27 cellular contexts compared by ENCODE assay signal in the genomic region with DNA sequence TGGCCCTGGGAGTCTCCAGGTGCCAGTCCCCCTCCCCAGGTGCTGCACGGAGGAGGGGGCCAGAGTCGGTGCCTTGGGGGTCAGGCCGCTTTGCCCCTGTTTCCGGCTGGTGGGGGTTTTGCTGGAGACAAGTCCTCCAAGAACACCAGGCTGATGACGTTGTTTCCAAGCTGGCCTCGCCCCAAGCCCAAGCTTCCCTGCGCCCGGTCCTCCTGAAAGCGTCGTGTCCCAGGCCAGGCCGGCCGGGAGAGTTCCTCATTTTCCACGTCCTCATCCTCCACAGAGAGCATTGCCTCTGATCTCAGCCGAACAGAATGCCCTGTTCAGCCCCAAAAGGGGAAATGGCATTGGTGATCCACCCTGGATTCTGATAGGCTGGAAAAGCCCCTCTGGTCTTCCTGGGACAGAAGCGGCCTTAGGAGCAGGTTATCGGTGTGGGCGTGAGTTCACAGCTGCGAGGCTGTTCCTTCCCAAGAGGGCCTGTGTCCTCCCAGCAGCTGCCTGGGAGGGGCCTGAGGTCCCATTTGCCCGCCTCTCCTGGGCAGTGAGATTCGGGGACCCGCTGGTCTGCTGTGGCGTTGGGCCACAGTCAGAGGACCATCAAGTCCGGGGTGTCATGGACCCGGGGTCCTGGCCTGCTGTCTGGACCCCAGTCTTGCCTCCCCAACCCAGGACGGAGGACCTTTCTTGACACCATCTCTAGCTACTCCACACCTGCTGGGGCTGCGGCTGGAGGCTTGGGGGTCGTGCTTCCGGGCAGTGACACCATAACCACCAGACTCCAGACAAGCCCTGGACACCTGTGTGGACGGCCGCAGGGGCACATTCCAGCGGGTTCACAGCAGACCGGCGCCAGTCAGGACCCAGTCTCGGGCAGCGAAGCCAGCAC. TPM values are rescaled to one million over a fixed set of nuclear protein-coding genes. Genes with fewer than 3 reads are reported as not detected.
A peak's percentile ranks its signal among the peaks of the same experiment; 100 is the strongest.
DNase-seq lines count a peak whose midpoint lies in the region; ATAC-seq lines count a peak whose summit lies in the region.
"Had no signal": no experiment of that assay in that cellular context is flagged by ENCODE, and none has a peak within 500 bp of the region (broad histone marks: within the 10 kb centered on the region; RNA-seq: fewer than 3 reads in every experiment).

No MANE protein-coding gene starts in this region.

- intact Hi-C loops in left ventricle myocardium superior (cut with micrococcal nuclease), result no loop called here
- intact Hi-C loops in sciatic nerve (cut with DNase I), result no loop called here

- ATAC-seq in left ventricle myocardium superior (peak; percentile 28), sciatic nerve (peak; percentile 73), GM19035 (IDR thresholded peaks at IDR 0.05; ENCODE audit: unreplicated experiment) (no peak)
- ATAC-seq: activated T-helper 17 cell treated with anti-CD3 and anti-CD28 coated beads, Interleukin-2, amount 50 U/mL, for 72 hours; left lung; stimulated activated naive B cell treated with anti-CD40 and anti-IgM and Interleukin-4, amounts not matched to agents 10 μg/mL and 1 μg/mL and 100 μg/mL, for 72 hours had no signal

- DNase-seq in CD1c-positive myeloid dendritic cell (ENCODE audit: extremely low spot score) (peak; percentile 57), SJCRH30 (peak; percentile 72 to 80), left ventricle myocardium superior (no peak), sciatic nerve (ENCODE audit: low spot score) (peak; percentile 79), EL (no peak), NCI-H226 (no peak)
- DNase-seq: activated CD4-positive, alpha-beta memory T cell treated with anti-CD3 and anti-CD28 coated beads, Interleukin-2, amount 10 ng/mL, durations not matched to agents 7 days and 5 days; activated CD4-positive, alpha-beta T cell treated with anti-CD3 and anti-CD28 coated beads for 1 hour; activated CD8-positive, alpha-beta memory T cell treated with anti-CD3 and anti-CD28 coated beads, Interleukin-2, amount 50 U/mL, for 48 hours; dermis blood vessel endothelial cell; esophagus squamous epithelium; foreskin melanocyte; GF-D8; left lung; MV-4-11; NCI-H1436 treated with DMSO at 0.1 percent for 48 hours; NCI-H446 treated with DMSO at 0.1 percent for 48 hours; NCI-H82; stimulated activated naive B cell treated with anti-CD40 and anti-IgM and Interleukin-4, amounts not matched to agents 10 μg/mL and 1 μg/mL and 100 μg/mL, for 72 hours; tibial artery had no signal

- no peak overlapping the region for H3K4me3 ChIP-seq in SJCRH30
- H3K4me3 ChIP-seq: esophagus squamous epithelium, hepatocyte, left lung, tibial artery had no signal

- no peaks in the 10 kb centered on the region for H3K9me3 ChIP-seq in SJCRH30 (replicated peaks)
- H3K9me3 ChIP-seq: esophagus squamous epithelium, left lung, SK-N-SH, tibial artery had no signal

- no peak overlapping the region for H3K27ac ChIP-seq in SJCRH30
- H3K27ac ChIP-seq: esophagus squamous epithelium, hepatocyte, HL-60, left lung, parathyroid adenoma, RWPE1, tibial artery had no signal

- H3K27me3 ChIP-seq in SJCRH30, result no peaks in the 10 kb centered on the region
- H3K27me3 ChIP-seq: hepatocyte had no signal

- H3K36me3 ChIP-seq in SJCRH30, result peaks cover 38% of the 10 kb centered on the region
- H3K36me3 ChIP-seq: esophagus squamous epithelium, left lung had no signal

- H3K4me1 ChIP-seq in SJCRH30, result peaks cover 35% of the 10 kb centered on the region
- H3K4me1 ChIP-seq: left lung, parathyroid adenoma had no signal

RNA-seq across cellular contexts. Expression of gene SOX8, which starts 7.1 kb away (rescaled TPM):
- 141 and 144 TPM in 2 replicates for total RNA-seq in SJCRH30 (2014; rRNA removed; shearing (Covaris generic))
- total RNA-seq in left ventricle myocardium superior, result 0.47 TPM
- total RNA-seq in sciatic nerve, result 57.7 TPM

RNA-seq across cellular contexts. Expression of gene LMF1, which starts 17.9 kb away (rescaled TPM):
- 2.3 and 2.7 TPM in 2 replicates for total RNA-seq in SJCRH30 (2014; rRNA removed; shearing (Covaris generic))
- total RNA-seq in left ventricle myocardium superior (6.0 TPM), sciatic nerve (31.3 TPM)

Comparison
In these comparisons a context has a peak if more than half of its experiments do, and no peak if none do; other contexts are left out.
1. DNase-seq: peak in CD1c-positive myeloid dendritic cell (single experiment), SJCRH30 (2 of 2) and sciatic nerve (single experiment); none in left ventricle myocardium superior (single experiment), EL (single experiment) and NCI-H226 (single experiment).
2. RNA of gene SOX8, which starts 7.1 kb away (total RNA-seq): 141 to 144 TPM in SJCRH30 and 57.7 TPM in sciatic nerve (single experiment); 0.47 TPM in left ventricle myocardium superior (single experiment); every median in the first group is over 10 times any median in the second.